In genomic region chr6:109362102-109362884, GRCh38 we compare ENCODE assay signal across 14 cellular contexts. TPM values are rescaled to one million over a fixed set of nuclear protein-coding genes. Genes with fewer than 3 reads are reported as not detected.
DNase-seq lines count a peak whose midpoint lies in the region; ATAC-seq, FAIRE-seq and TF ChIP-seq lines count a peak whose summit lies in the region.
"Had no signal": no experiment of that assay in that cellular context is flagged by ENCODE, and none has a peak within 500 bp of the region (broad histone marks: within the 10 kb centered on the region; RNA-seq: fewer than 3 reads in every experiment).

No MANE protein-coding gene starts in this region.

- in situ Hi-C loops in HepG2 (cut with HindIII; ENCODE audit: extremely low pct_ligation_motif_present, low pct_unique_long_range_greater_than_20kb) = no loop called here

- CTCF ChIA-PET in HepG2 (lab: Yijun Ruan, JAX; ENCODE audit: low intra/inter-chr PET ratio, low total read pairs) = no interaction called here

- H3K36me3 ChIP-seq in HepG2 (replicated peaks in 1 of 2; ENCODE audit: control insufficient read depth in 1 of 2, insufficient read depth in 2 of 2, low read length in 2 of 2) = peaks cover 3 to 42% of the 10 kb centered on the region in 2 experiments
- peaks cover 0 to 17% (median 8%) of the 10 kb centered on the region in 4 donors for H3K36me3 ChIP-seq in right lobe of liver
- H3K36me3 ChIP-seq in adipocyte (ENCODE audit: control insufficient read depth, insufficient read depth, low read length, severe bottlenecking) = peaks cover 70% of the 10 kb centered on the region
- H3K36me3 ChIP-seq in right atrium auricular region = peaks cover 46% of the 10 kb centered on the region

- H3K27me3 ChIP-seq in HepG2 (ENCODE audit: control insufficient read depth in 1 of 2, insufficient read depth in 2 of 2, low read length in 2 of 2) (no peaks in the 10 kb centered on the region), right lobe of liver (no peaks in the 10 kb centered on the region), adipocyte (replicated peaks; ENCODE audit: control insufficient read depth, insufficient read depth, low read length) (no peaks in the 10 kb centered on the region), right atrium auricular region (no peaks in the 10 kb centered on the region)
- H3K27me3 ChIP-seq: BE2C had no signal

- no peaks in the 10 kb centered on the region for H3K79me2 ChIP-seq in HepG2 (ENCODE audit: insufficient read depth, low read length)

- FAIRE-seq in HepG2 (lab: Jason Lieb, UNC) (no peak), H54 (lab: Jason Lieb, UNC) (no peak)

- BruUV-seq in HepG2 (replicated peaks; lab: Mats Ljungman, UMichigan) = no TSS peak

- no peak overlapping the region for H3K9ac ChIP-seq in HepG2 (ENCODE audit: insufficient read depth, low read depth, low read length)
- no peak overlapping the region for H3K9ac ChIP-seq in adipocyte (ENCODE audit: low read length)

- TF ChIP-seq CTCF in HepG2 (CRISPR knock-in tag; IDR thresholded peaks at IDR 0.05) = no peak
- no peak for TF ChIP-seq CTCF in right lobe of liver (IDR thresholded peaks at IDR 0.05)
- no peak for TF ChIP-seq CTCF in right atrium auricular region (IDR thresholded peaks at IDR 0.05)

- no peak for TF ChIP-seq EP300 in HepG2 (IDR thresholded peaks at IDR 0.05; ENCODE audit: low read depth in 2 of 2, low read length in 2 of 2)
- TF ChIP-seq EP300 in HepG2 (CRISPR knock-in tag; IDR thresholded peaks at IDR 0.05; ENCODE audit: borderline replicate concordance) = no peak

- TF ChIP-seq POLR2A in HepG2 (IDR thresholded peaks at IDR 0.05; ENCODE audit: insufficient read depth in 1 of 2, low read depth in 2 of 2, low read length in 2 of 2) (no peak), right lobe of liver (IDR thresholded peaks at IDR 0.05) (no peak), H54 (IDR thresholded peaks at IDR 0.05; ENCODE audit: low read depth, low read length) (no peak)

- POLR2A ChIA-PET in HepG2 (lab: Yijun Ruan, JAX) = interaction anchor here (0.7 to 1.2 kb wide), 2 partner anchors 8 to 21 kb away, joined by 3 read pairs; partner anchors contain the start of gene CD164

- H3K4me2 ChIP-seq in HepG2 (ENCODE audit: low read depth, low read length) = no peak overlapping the region

- H3K4me1 ChIP-seq in HepG2 (ENCODE audit: insufficient read depth, low read length) = no peaks in the 10 kb centered on the region
- H3K4me1 ChIP-seq in right lobe of liver = no peaks in the 10 kb centered on the region
- H3K4me1 ChIP-seq in adipocyte (ENCODE audit: control insufficient read depth, insufficient read depth, low read length) = peaks cover 14% of the 10 kb centered on the region
- H3K4me1 ChIP-seq in right atrium auricular region = peaks cover 0 to 9% of the 10 kb centered on the region in 2 donors
- H3K4me1 ChIP-seq: BE2C had no signal

- over 99% methylated on average over 7 of the region's 7 CpGs for WGBS in HepG2 (ENCODE audit: low lambda C conversion rate)
- WGBS in right lobe of liver (ENCODE audit: insufficient coverage, low coverage, low lambda C conversion rate, missing lambda C conversion rate) = 100% methylated on average over 4 of the region's 7 CpGs

- DNase-seq in HepG2 (ENCODE audit: low spot score) (no peak), right lobe of liver (no peak), adipocyte (ENCODE audit: low read depth) (peak; percentile 33), right atrium auricular region (ENCODE audit: low spot score) (no peak), H54 (ENCODE audit: insufficient read length, low spot score) (no peak), NCI-H1092 treated with DMSO at 0.1 percent for 48 hours (lab: John Stamatoyannopoulos, UW) (no peak)
- no peak for DNase-seq in effector CD4-positive, alpha-beta T cell
- DNase-seq: BE2C; CD8-positive, alpha-beta memory T cell; H7; Kasumi-1; NCI-H187 treated with DMSO at 0.1 percent for 48 hours; NCI-H446 treated with DMSO at 0.1 percent for 48 hours; NCI-H774 had no signal

- intact Hi-C loops in HepG2 (cut with micrococcal nuclease; ENCODE audit: unreplicated experiment) (loop anchor here (5.0 kb wide), 1 partner anchor 65 kb away; no protein-coding TSS in a partner anchor), right lobe of liver (cut with DNase I) (no loop called here)

- no peak overlapping the region for H3K27ac ChIP-seq in HepG2 (ENCODE audit: extremely low read length, insufficient read depth, low read length)
- no peak overlapping the region for H3K27ac ChIP-seq in right lobe of liver
- peak overlapping the region; percentile 33 to 42 for H3K27ac ChIP-seq in right atrium auricular region

- no peak overlapping the region for H2AFZ ChIP-seq in HepG2 (ENCODE audit: low read length)

- peaks cover 6% of the 10 kb centered on the region; the same call in 1 of the 2 replicates for H4K20me1 ChIP-seq in HepG2 (ENCODE audit: insufficient read depth, low read length)

- peaks cover 8% of the 10 kb centered on the region; the same call in 1 of the 2 replicates for H3K9me3 ChIP-seq in HepG2 (ENCODE audit: low read length)
- no peaks in the 10 kb centered on the region for H3K9me3 ChIP-seq in right lobe of liver
- H3K9me3 ChIP-seq in adipocyte (ENCODE audit: control insufficient read depth, low read length) = no peaks in the 10 kb centered on the region
- H3K9me3 ChIP-seq in right atrium auricular region = no peaks in the 10 kb centered on the region
- H3K9me3 ChIP-seq: BE2C had no signal

- H3K4me3 ChIP-seq in HepG2 (replicated peaks in 1 of 3; ENCODE audit: insufficient read depth in 1 of 3, low read depth in 2 of 3, low read length in 3 of 3) = no peak overlapping the region
- no peak overlapping the region for H3K4me3 ChIP-seq in right lobe of liver
- no peak overlapping the region for H3K4me3 ChIP-seq in adipocyte (ENCODE audit: low read length)
- no peak overlapping the region for H3K4me3 ChIP-seq in right atrium auricular region

- ATAC-seq in HepG2 (peak; percentile 38; the same call in 2 of the 3 replicates), right lobe of liver (no peak)

- TF ChIP-seq RAD21 in HepG2 (CRISPR knock-in tag; IDR thresholded peaks at IDR 0.05) = no peak

TF ChIP-seq in HepG2, 621 proteins besides CTCF, POLR2A, EP300 and RAD21 (continues in another document):
- TF ChIP-seq ZNF484 (CRISPR knock-in tag; IDR thresholded peaks at IDR 0.05; ENCODE audit: borderline replicate concordance, low read depth) = no peak
- TF ChIP-seq ZBTB7B (CRISPR knock-in tag; IDR thresholded peaks at IDR 0.05) = no peak
- TF ChIP-seq SP140L (CRISPR knock-in tag; IDR thresholded peaks at IDR 0.05; ENCODE audit: borderline replicate concordance) = no peak
- TF ChIP-seq STAG1 (CRISPR knock-in tag; IDR thresholded peaks at IDR 0.05) = no peak
- TF ChIP-seq, protein P1, sequence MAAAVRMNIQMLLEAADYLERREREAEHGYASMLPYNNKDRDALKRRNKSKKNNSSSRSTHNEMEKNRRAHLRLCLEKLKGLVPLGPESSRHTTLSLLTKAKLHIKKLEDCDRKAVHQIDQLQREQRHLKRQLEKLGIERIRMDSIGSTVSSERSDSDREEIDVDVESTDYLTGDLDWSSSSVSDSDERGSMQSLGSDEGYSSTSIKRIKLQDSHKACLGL (CRISPR knock-in tag; IDR thresholded peaks at IDR 0.05) = no peak
- TF ChIP-seq, protein P2, sequence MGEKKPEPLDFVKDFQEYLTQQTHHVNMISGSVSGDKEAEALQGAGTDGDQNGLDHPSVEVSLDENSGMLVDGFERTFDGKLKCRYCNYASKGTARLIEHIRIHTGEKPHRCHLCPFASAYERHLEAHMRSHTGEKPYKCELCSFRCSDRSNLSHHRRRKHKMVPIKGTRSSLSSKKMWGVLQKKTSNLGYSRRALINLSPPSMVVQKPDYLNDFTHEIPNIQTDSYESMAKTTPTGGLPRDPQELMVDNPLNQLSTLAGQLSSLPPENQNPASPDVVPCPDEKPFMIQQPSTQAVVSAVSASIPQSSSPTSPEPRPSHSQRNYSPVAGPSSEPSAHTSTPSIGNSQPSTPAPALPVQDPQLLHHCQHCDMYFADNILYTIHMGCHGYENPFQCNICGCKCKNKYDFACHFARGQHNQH (CRISPR knock-in tag; IDR thresholded peaks at IDR 0.05) = no peak
- TF ChIP-seq SMAD1 (CRISPR knock-in tag; IDR thresholded peaks at IDR 0.05; ENCODE audit: borderline replicate concordance, low read depth) = no peak
- TF ChIP-seq U2AF1 (optimal IDR thresholded peaks at IDR 0.05; ENCODE audit: low read depth, low read length) = no peak
- TF ChIP-seq REPIN1 (CRISPR knock-in tag; IDR thresholded peaks at IDR 0.05; ENCODE audit: borderline replicate concordance, low read depth) = no peak
- TF ChIP-seq PRMT3 (CRISPR knock-in tag; IDR thresholded peaks at IDR 0.05; ENCODE audit: borderline replicate concordance, low read depth) = no peak
- TF ChIP-seq ZSCAN22 (CRISPR knock-in tag; IDR thresholded peaks at IDR 0.05) = no peak

RNA-seq across cellular contexts. Expression of gene CD164, which starts 20.0 kb away (rescaled TPM):
- 148 and 222 TPM in 2 replicates for total RNA-seq in HepG2 (2016; rRNA removed; fragmentation: Illumina TruSeq; extraction: Trizol)
- 22.2 and 25.0 TPM in 2 replicates for total RNA-seq in HepG2 (2016; cell fraction: cytosol; rRNA removed; fragmentation: Illumina TruSeq; extraction: Trizol; ENCODE audit: low read depth)
- total RNA-seq in HepG2 (2016; cell fraction: insoluble cytoplasmic fraction; rRNA removed; fragmentation: Illumina TruSeq; extraction: Trizol) = 152 and 227 TPM in 2 replicates
- total RNA-seq in HepG2 (2016; cell fraction: membrane; rRNA removed; fragmentation: Illumina TruSeq; extraction: Trizol) = 57.9 and 68.8 TPM in 2 replicates
- 217 and 244 TPM in 2 replicates for total RNA-seq in HepG2 (2016; cell fraction: nucleus; rRNA removed; fragmentation: Illumina TruSeq; extraction: Trizol)
- polyA plus RNA-seq in HepG2 (2011; rRNA removed) = 257 and 293 TPM in 2 replicates
- polyA plus RNA-seq in HepG2 (2011; cell fraction: cytosol; rRNA removed) = 113 and 156 TPM in 2 replicates
- 72.2 and 82.4 TPM in 2 replicates for polyA plus RNA-seq in HepG2 (2011; cell fraction: nucleus; rRNA removed)
- 167 and 201 TPM in 2 replicates for polyA plus RNA-seq in HepG2 (2012)
- 20.0 and 22.1 TPM in 2 replicates for polyA plus RNA-seq in HepG2 (2016; cell fraction: cytosol; fragmentation: Illumina TruSeq; extraction: Trizol; ENCODE audit: low read depth)
- 148 and 155 TPM in 2 replicates for polyA plus RNA-seq in HepG2 (2016; cell fraction: insoluble cytoplasmic fraction; fragmentation: Illumina TruSeq; extraction: Trizol; ENCODE audit: low read depth)
- 45.6 and 50.4 TPM in 2 replicates for polyA plus RNA-seq in HepG2 (2016; cell fraction: membrane; fragmentation: Illumina TruSeq; extraction: Trizol; ENCODE audit: low read depth)
- 320 and 334 TPM in 2 replicates for polyA plus RNA-seq in HepG2 (2016; cell fraction: nucleus; fragmentation: Illumina TruSeq; extraction: Trizol; ENCODE audit: insufficient read depth, low read depth)
- polyA minus RNA-seq in HepG2 (2011; rRNA and poly(A)+ RNA removed; ENCODE audit: low replicate concordance) = 273 and 666 TPM in 2 replicates
- 269 and 278 TPM in 2 replicates for polyA minus RNA-seq in HepG2 (2011; cell fraction: cytosol; rRNA and poly(A)+ RNA removed)
- 158 and 165 TPM in 2 replicates for polyA minus RNA-seq in HepG2 (2011; cell fraction: nucleus; rRNA and poly(A)+ RNA removed)
- 100 to 1,000 TPM; 113 to 173 (median 150) TPM for total RNA-seq in right lobe of liver
- total RNA-seq in right atrium auricular region = 100 to 1,000 TPM in 1 of 2 donors, 10 to 100 TPM in 1; 99.8 to 129 TPM

Comparison
In these comparisons a context has a peak if more than half of its experiments do, and no peak if none do; other contexts are left out.
1. H3K27ac ChIP-seq: peak in right atrium auricular region (2 of 2); none in HepG2 (single experiment) and right lobe of liver (0 of 3).